ENCODE assay signal across 1 cellular context in the genomic region with DNA sequence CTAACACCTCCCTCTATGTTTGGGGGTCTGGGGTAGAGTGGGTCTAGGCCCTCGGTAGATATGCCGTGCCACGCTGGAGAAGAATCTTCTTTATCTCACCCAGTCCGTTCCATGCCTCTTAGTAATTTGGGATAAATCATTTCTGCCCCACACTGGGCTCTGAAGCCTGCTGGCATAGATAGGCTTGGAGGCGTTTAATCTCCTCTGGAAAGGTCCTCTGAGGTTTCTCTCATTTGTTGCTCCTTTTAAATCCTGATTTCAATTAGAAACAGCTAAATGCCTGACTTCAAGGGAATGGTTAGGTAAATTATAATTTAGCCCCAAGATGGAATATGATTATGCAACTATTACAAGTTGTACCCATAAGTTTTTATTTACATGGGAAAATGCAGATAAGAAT.
TF ChIP-seq lines count a peak whose summit lies in the region.

No MANE protein-coding gene starts in this region.

TF ChIP-seq in A549, 52 proteins besides CTCF, POLR2A, EP300 and RAD21 (continued from another document):
- TF ChIP-seq, protein P1, sequence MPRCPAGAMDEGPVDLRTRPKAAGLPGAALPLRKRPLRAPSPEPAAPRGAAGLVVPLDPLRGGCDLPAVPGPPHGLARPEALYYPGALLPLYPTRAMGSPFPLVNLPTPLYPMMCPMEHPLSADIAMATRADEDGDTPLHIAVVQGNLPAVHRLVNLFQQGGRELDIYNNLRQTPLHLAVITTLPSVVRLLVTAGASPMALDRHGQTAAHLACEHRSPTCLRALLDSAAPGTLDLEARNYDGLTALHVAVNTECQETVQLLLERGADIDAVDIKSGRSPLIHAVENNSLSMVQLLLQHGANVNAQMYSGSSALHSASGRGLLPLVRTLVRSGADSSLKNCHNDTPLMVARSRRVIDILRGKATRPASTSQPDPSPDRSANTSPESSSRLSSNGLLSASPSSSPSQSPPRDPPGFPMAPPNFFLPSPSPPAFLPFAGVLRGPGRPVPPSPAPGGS (IDR thresholded peaks at IDR 0.05): no peak
- no peak for TF ChIP-seq EHF (CRISPR knock-in tag; IDR thresholded peaks at IDR 0.05)
- no peak for TF ChIP-seq RCOR1 (IDR thresholded peaks at IDR 0.05; ENCODE audit: low read depth, low read length)
- no peak for TF ChIP-seq MAZ (IDR thresholded peaks at IDR 0.05; ENCODE audit: borderline replicate concordance, low read depth, low read length)
- TF ChIP-seq, protein P2, sequence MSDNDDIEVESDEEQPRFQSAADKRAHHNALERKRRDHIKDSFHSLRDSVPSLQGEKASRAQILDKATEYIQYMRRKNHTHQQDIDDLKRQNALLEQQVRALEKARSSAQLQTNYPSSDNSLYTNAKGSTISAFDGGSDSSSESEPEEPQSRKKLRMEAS (IDR thresholded peaks at IDR 0.05): no peak
- no peak for TF ChIP-seq CBX2 (IDR thresholded peaks at IDR 0.05; ENCODE audit: borderline replicate concordance, low read depth)
- TF ChIP-seq POLR2AphosphoS2 (conservative IDR thresholded peaks at IDR 0.05; ENCODE audit: low read length): no peak
- TF ChIP-seq RNF2 (IDR thresholded peaks at IDR 0.05; ENCODE audit: borderline replicate concordance, low read depth): no peak
- TF ChIP-seq CHD4 (IDR thresholded peaks at IDR 0.05; ENCODE audit: borderline replicate concordance): no peak
- TF ChIP-seq SMC3 (IDR thresholded peaks at IDR 0.05): no peak
- TF ChIP-seq CBX8 (IDR thresholded peaks at IDR 0.05): no peak
- TF ChIP-seq TP53 (CRISPR knock-in tag; IDR thresholded peaks at IDR 0.05): no peak
- TF ChIP-seq HOXB5 (CRISPR knock-in tag; IDR thresholded peaks at IDR 0.05): no peak
- no peak for TF ChIP-seq NR3C1 (IDR thresholded peaks at IDR 0.05)
- TF ChIP-seq SREBF2 (IDR thresholded peaks at IDR 0.05): no peak
